In genomic region chr6:30344868-30345671, GRCh38 we compare ENCODE assay signal across 1 cellular context.
TF ChIP-seq lines count a peak whose summit lies in the region.

Gene RPP21 (plus strand): TSS chr6:30345156. CDS start chr6:30345172, 16 bp downstream.

TF ChIP-seq in HEK293, 187 proteins besides CTCF, POLR2A, EP300 and RAD21 (continued from another document and continues in another):
- TF ChIP-seq ZNF280C (tag by site-specific recombination; IDR thresholded peaks at IDR 0.05), result no peak
- peak; percentile 47; the same call in 1 of the 2 replicates for TF ChIP-seq ZFHX2 (tag by site-specific recombination; conservative IDR thresholded peaks at IDR 0.05)
- TF ChIP-seq ZNF48 (tag by site-specific recombination; IDR thresholded peaks at IDR 0.05), result no peak
- TF ChIP-seq ZNF518A (tag by site-specific recombination; conservative IDR thresholded peaks at IDR 0.05; ENCODE audit: low read depth), result no peak
- no peak for TF ChIP-seq ZNF791 (tag by site-specific recombination; IDR thresholded peaks at IDR 0.05)
- peak; percentile 33; the same call in 1 of the 2 replicates for TF ChIP-seq REST (tag by site-specific recombination; IDR thresholded peaks at IDR 0.05)
- TF ChIP-seq OSR2 (tag by site-specific recombination; IDR thresholded peaks at IDR 0.05), result no peak
- 0 out of 2 replicates have a peak, but pooled peaks have one; percentile 52 for TF ChIP-seq ZFP69B (tag by site-specific recombination; IDR thresholded peaks at IDR 0.05)
- 0 out of 2 replicates have a peak, but pooled peaks have one; percentile 68 for TF ChIP-seq ZNF660 (tag by site-specific recombination; IDR thresholded peaks at IDR 0.05)
- TF ChIP-seq ZNF521 (tag by site-specific recombination; IDR thresholded peaks at IDR 0.05), result no peak
- no peak for TF ChIP-seq ZNF133 (tag by site-specific recombination; IDR thresholded peaks at IDR 0.05)
- no peak for TF ChIP-seq ZNF18 (tag by site-specific recombination; IDR thresholded peaks at IDR 0.05)
- no peak for TF ChIP-seq ZNF416 (tag by site-specific recombination; IDR thresholded peaks at IDR 0.05)
- 0 out of 2 replicates have a peak, but pooled peaks have one; percentile 84 for TF ChIP-seq ZNF324 (tag by site-specific recombination; IDR thresholded peaks at IDR 0.05)
- TF ChIP-seq ZNF654 (tag by site-specific recombination; IDR thresholded peaks at IDR 0.05; ENCODE audit: low read depth), result no peak
- TF ChIP-seq ZNF174 (tag by site-specific recombination; IDR thresholded peaks at IDR 0.05), result no peak
- TF ChIP-seq MEIS1 (CRISPR knock-in tag; IDR thresholded peaks at IDR 0.05; ENCODE audit: borderline replicate concordance), result no peak
- peak; percentile 78 for TF ChIP-seq ZNF2 (tag by site-specific recombination; IDR thresholded peaks at IDR 0.05)
- TF ChIP-seq ZNF785 (tag by site-specific recombination; IDR thresholded peaks at IDR 0.05), result no peak
- TF ChIP-seq ZNF621 (tag by site-specific recombination; IDR thresholded peaks at IDR 0.05), result no peak
- TF ChIP-seq OVOL3 (tag by site-specific recombination; IDR thresholded peaks at IDR 0.05), result peak; percentile 66; the same call in 1 of the 2 replicates
- no peak for TF ChIP-seq RBAK (tag by site-specific recombination; IDR thresholded peaks at IDR 0.05)
- TF ChIP-seq KLF1 (tag by site-specific recombination; IDR thresholded peaks at IDR 0.05), result peak; percentile 83
- TF ChIP-seq KLF16 (tag by site-specific recombination; IDR thresholded peaks at IDR 0.05), result no peak; the same call in 1 of the 2 replicates
- TF ChIP-seq ZSCAN5A (tag by site-specific recombination; IDR thresholded peaks at IDR 0.05), result no peak
- TF ChIP-seq ZNF692 (tag by site-specific recombination; IDR thresholded peaks at IDR 0.05), result peak; percentile 84
- TF ChIP-seq ZNF776 (tag by site-specific recombination; IDR thresholded peaks at IDR 0.05; ENCODE audit: borderline replicate concordance), result no peak
- TF ChIP-seq ZSCAN4 (tag by site-specific recombination; IDR thresholded peaks at IDR 0.05), result 0 out of 2 replicates have a peak, but pooled peaks have one; percentile 36
- peak; percentile 93 for TF ChIP-seq ZNF335 (tag by site-specific recombination; conservative IDR thresholded peaks at IDR 0.05)
- TF ChIP-seq ZEB2 (tag by site-specific recombination; IDR thresholded peaks at IDR 0.05), result peak; percentile 95
- TF ChIP-seq ZNF571 (tag by site-specific recombination; IDR thresholded peaks at IDR 0.05), result no peak
- TF ChIP-seq ZNF501 (tag by site-specific recombination; IDR thresholded peaks at IDR 0.05), result peak; percentile 92
- TF ChIP-seq ZNF148 (tag by site-specific recombination; IDR thresholded peaks at IDR 0.05; ENCODE audit: borderline replicate concordance), result 0 out of 2 replicates have a peak, but pooled peaks have one; percentile 46
- peak; percentile 48; the same call in 1 of the 2 replicates for TF ChIP-seq ZNF394 (tag by site-specific recombination; IDR thresholded peaks at IDR 0.05; ENCODE audit: borderline replicate concordance)
- no peak for TF ChIP-seq ZBTB1 (tag by site-specific recombination; IDR thresholded peaks at IDR 0.05)
- TF ChIP-seq ZNF701 (tag by site-specific recombination; IDR thresholded peaks at IDR 0.05), result no peak
- no peak for TF ChIP-seq ZNF544 (tag by site-specific recombination; IDR thresholded peaks at IDR 0.05)
- TF ChIP-seq ZNF354C (tag by site-specific recombination; IDR thresholded peaks at IDR 0.05; ENCODE audit: borderline replicate concordance, low read depth), result no peak
- TF ChIP-seq ZBTB20 (tag by site-specific recombination; IDR thresholded peaks at IDR 0.05), result peak; percentile 95
- no peak for TF ChIP-seq ZNF623 (tag by site-specific recombination; IDR thresholded peaks at IDR 0.05)
- TF ChIP-seq ZFP3 (tag by site-specific recombination; IDR thresholded peaks at IDR 0.05; ENCODE audit: low read depth), result no peak
- no peak for TF ChIP-seq ZNF221 (tag by site-specific recombination; IDR thresholded peaks at IDR 0.05; ENCODE audit: borderline replicate concordance)
- no peak for TF ChIP-seq ZNF596 (tag by site-specific recombination; IDR thresholded peaks at IDR 0.05)
- peak; percentile 81 for TF ChIP-seq ZNF561 (tag by site-specific recombination; IDR thresholded peaks at IDR 0.05; ENCODE audit: borderline replicate concordance)
